13 cellular contexts compared by ENCODE assay signal in the genomic region with DNA sequence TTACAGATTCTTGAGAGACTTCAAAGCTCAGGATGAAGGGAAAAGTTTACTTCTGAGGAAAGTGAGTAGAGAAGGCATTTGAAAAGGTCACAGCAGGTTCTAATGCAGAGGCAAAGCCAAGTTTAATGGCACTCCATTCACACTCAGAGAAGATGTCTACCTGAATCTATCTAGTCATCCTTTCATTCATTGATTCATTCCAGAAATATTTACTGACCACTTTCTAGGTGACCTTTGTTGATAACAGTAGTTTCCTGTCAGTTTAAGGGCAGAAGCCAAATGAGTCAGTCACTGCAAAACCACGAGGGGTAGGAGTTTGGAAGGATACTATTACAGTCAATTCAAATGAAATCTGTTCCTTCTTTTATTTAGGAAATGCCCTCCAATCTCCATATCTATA.
DNase-seq lines count a peak whose midpoint lies in the region; ATAC-seq lines count a peak whose summit lies in the region.
"Had no signal": no experiment of that assay in that cellular context is flagged by ENCODE, and none has a peak within 500 bp of the region (broad histone marks: within the 10 kb centered on the region; RNA-seq: fewer than 3 reads in every experiment).

No MANE protein-coding gene starts in this region.

- H3K4me1 ChIP-seq in HUES48 (ENCODE audit: control insufficient read depth, insufficient read depth, low read length), result peaks cover 16% of the 10 kb centered on the region

- H3K36me3 ChIP-seq in HUES48 (ENCODE audit: control insufficient read depth, insufficient read depth, low read length), result no peaks in the 10 kb centered on the region

- ATAC-seq in GM19397 (IDR thresholded peaks at IDR 0.05; ENCODE audit: unreplicated experiment) (no peak), GM18511 (IDR thresholded peaks at IDR 0.05; ENCODE audit: unreplicated experiment) (no peak), HG03469 (IDR thresholded peaks at IDR 0.05; ENCODE audit: unreplicated experiment) (no peak)
- ATAC-seq: right cardiac atrium; stimulated activated memory B cell treated with anti-CD40 and anti-IgM and Interleukin-4, amounts not matched to agents 10 μg/mL and 1 μg/mL and 100 μg/mL, for 72 hours had no signal

- peak overlapping the region; percentile 59 for H3K27ac ChIP-seq in HUES48 (ENCODE audit: low read depth, low read length)
- H3K27ac ChIP-seq: hepatocyte had no signal

- H3K27me3 ChIP-seq in HUES48 (ENCODE audit: control insufficient read depth, insufficient read depth, low read length), result no peaks in the 10 kb centered on the region
- H3K27me3 ChIP-seq: hepatocyte had no signal

- no peaks in the 10 kb centered on the region for H3K9me3 ChIP-seq in HUES48 (ENCODE audit: control insufficient read depth, insufficient read depth, low read length)

- no peak overlapping the region for H3K9ac ChIP-seq in HUES48 (ENCODE audit: low read depth, low read length)

- no peak overlapping the region; the same call in 1 of the 2 replicates for H3K4me3 ChIP-seq in HUES48 (ENCODE audit: low read depth, low read length)
- H3K4me3 ChIP-seq: hepatocyte had no signal

- DNase-seq in EH (ENCODE audit: low read depth) (peak; percentile 47), astrocyte of the hippocampus (ENCODE audit: low read depth, low spot score) (peak; percentile 18), kidney glomerular epithelial cell (lab: John Stamatoyannopoulos, UW) (peak; percentile 67)
- no peak for DNase-seq in stimulated activated CD4-positive, alpha-beta T cell treated with anti-CD3 and anti-CD28 coated beads, Interleukin-15, amount 100 ng/mL, for 24 hours
- DNase-seq: NCI-H2081 treated with DMSO at 0.1 percent for 48 hours; right cardiac atrium; stimulated activated CD4-positive, alpha-beta T cell treated with anti-CD3 and anti-CD28 coated beads, Interleukin-4, amount 100 ng/mL, for 24 hours had no signal
